In the genomic region with DNA sequence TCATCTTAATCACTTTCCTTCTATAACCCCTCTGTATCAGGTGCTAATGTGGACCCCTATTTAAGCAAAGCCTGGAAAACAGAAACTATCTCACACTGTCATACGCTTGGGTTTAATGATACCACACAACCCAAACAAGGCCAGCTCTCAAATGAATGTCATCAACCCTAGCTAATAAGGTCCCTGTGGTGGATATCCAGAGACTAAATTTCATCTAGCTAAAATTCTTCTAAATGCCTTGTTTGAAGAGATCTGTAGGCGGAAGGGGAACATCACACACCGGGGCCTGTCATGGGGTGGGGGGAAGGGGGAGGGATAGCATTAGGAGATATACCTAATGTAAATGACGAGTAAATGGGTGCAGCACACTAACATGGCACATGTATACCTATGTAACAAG, we compare ENCODE assay signal across 23 cellular contexts.
DNase-seq lines count a peak whose midpoint lies in the region; ATAC-seq and TF ChIP-seq lines count a peak whose summit lies in the region.
"Had no signal": no experiment of that assay in that cellular context is flagged by ENCODE, and none has a peak within 500 bp of the region (broad histone marks: within the 10 kb centered on the region; RNA-seq: fewer than 3 reads in every experiment).

No MANE protein-coding gene starts in this region.

- H3K27me3 ChIP-seq in left lung: no peaks in the 10 kb centered on the region

- H3K4me1 ChIP-seq in left lung: peaks cover 0 to 12% of the 10 kb centered on the region in 2 donors

- H3K27me3 Mint-ChIP-seq in stimulated activated naive CD8-positive, alpha-beta T cell treated with anti-CD3 and anti-CD28 coated beads, Interleukin-15, Interleukin-2, amounts not matched to agents 100 ng/mL and 50 ng/mL, for 24 hours: no peaks in the 10 kb centered on the region
- H3K27me3 Mint-ChIP-seq in T-helper 17 cell: no peaks in the 10 kb centered on the region
- H3K27me3 Mint-ChIP-seq in mesothelial cell of epicardium (ENCODE audit: low read depth): no peaks in the 10 kb centered on the region

- no peaks in the 10 kb centered on the region for H3K9me3 Mint-ChIP-seq in stimulated activated naive CD8-positive, alpha-beta T cell treated with anti-CD3 and anti-CD28 coated beads, Interleukin-15, Interleukin-2, amounts not matched to agents 100 ng/mL and 50 ng/mL, for 24 hours
- no peaks in the 10 kb centered on the region for H3K9me3 Mint-ChIP-seq in mesothelial cell of epicardium
- H3K9me3 Mint-ChIP-seq: activated naive CD4-positive, alpha-beta T cell treated with anti-CD3 and anti-CD28 coated beads for 36 hours; HFFc6; T-helper 1 cell treated with Interleukin-12 subunit alpha and Interleukin-12 subunit beta and Interleukin-4 antibody, amounts not matched to agents 30 μg/mL and 1 μg/mL, for 36 hours had no signal

- H3K36me3 ChIP-seq in left lung: no peaks in the 10 kb centered on the region
- H3K36me3 ChIP-seq: lower lobe of right lung had no signal

- DNase-seq in stimulated activated naive CD8-positive, alpha-beta T cell treated with anti-CD3 and anti-CD28 coated beads, Interleukin-15, Interleukin-2, amounts not matched to agents 100 U/mL and 50 U/mL, for 24 hours: no peak
- no peak for DNase-seq in T-helper 17 cell
- no peak for DNase-seq in mesothelial cell of epicardium (ENCODE audit: low spot score in 2 of 2, unreplicated experiment in 2 of 2)
- DNase-seq in left lung: no peak
- DNase-seq in NCI-H2171 treated with DMSO at 0.1 percent for 48 hours (lab: John Stamatoyannopoulos, UW): no peak
- DNase-seq in RPMI8226: no peak
- DNase-seq: activated CD4-positive, alpha-beta T cell treated with anti-CD3 and anti-CD28 coated beads for 48 hours; activated CD8-positive, alpha-beta memory T cell treated with anti-CD3 and anti-CD28 coated beads, Interleukin-2, amount 50 U/mL, for 4 hours; activated naive CD4-positive, alpha-beta T cell treated with anti-CD3 and anti-CD28 coated beads for 36 hours; central memory CD4-positive, alpha-beta T cell; DMS53; GDM1; HFFc6; kidney; lower lobe of right lung; NCI-H1105; NCI-H1930; NCI-H2227 treated with DMSO at 0.1 percent for 48 hours; NCI-H69; psoas muscle had no signal

- no peak overlapping the region for H3K27ac ChIP-seq in left lung
- H3K27ac ChIP-seq: lower lobe of right lung, psoas muscle, RWPE1 had no signal

- no peaks in the 10 kb centered on the region for H3K9me3 ChIP-seq in T-helper 17 cell (ENCODE audit: control insufficient read depth, low read length, poor library complexity, severe bottlenecking)
- no peaks in the 10 kb centered on the region for H3K9me3 ChIP-seq in left lung
- H3K9me3 ChIP-seq: lower lobe of right lung, psoas muscle had no signal

- peaks cover 95% of the 10 kb centered on the region for H3K4me1 Mint-ChIP-seq in stimulated activated naive CD8-positive, alpha-beta T cell treated with anti-CD3 and anti-CD28 coated beads, Interleukin-15, Interleukin-2, amounts not matched to agents 100 ng/mL and 50 ng/mL, for 24 hours (ENCODE audit: low read depth)
- peaks cover 63% of the 10 kb centered on the region for H3K4me1 Mint-ChIP-seq in T-helper 17 cell
- H3K4me1 Mint-ChIP-seq in mesothelial cell of epicardium: peaks cover 32% of the 10 kb centered on the region

- no peak overlapping the region for H3K4me3 ChIP-seq in left lung
- H3K4me3 ChIP-seq: lower lobe of right lung, psoas muscle had no signal

- no peak for ATAC-seq in stimulated activated naive CD8-positive, alpha-beta T cell treated with anti-CD3 and anti-CD28 coated beads, Interleukin-15, Interleukin-2, amounts not matched to agents 100 U/mL and 50 U/mL, for 24 hours
- ATAC-seq in T-helper 17 cell (peak; percentile 20), left lung (no peak)
- ATAC-seq: lower lobe of right lung had no signal

- peak overlapping the region; percentile 28 for H3K27ac Mint-ChIP-seq in stimulated activated naive CD8-positive, alpha-beta T cell treated with anti-CD3 and anti-CD28 coated beads, Interleukin-15, Interleukin-2, amounts not matched to agents 100 ng/mL and 50 ng/mL, for 24 hours
- H3K27ac Mint-ChIP-seq in T-helper 17 cell (peak overlapping the region; percentile 67), mesothelial cell of epicardium (peak overlapping the region; percentile 10)
- H3K27ac Mint-ChIP-seq: HFFc6; T-helper 1 cell treated with Interleukin-12 subunit alpha and Interleukin-12 subunit beta and Interleukin-4 antibody, amounts not matched to agents 30 μg/mL and 1 μg/mL, for 36 hours had no signal

- H3K4me3 Mint-ChIP-seq in stimulated activated naive CD8-positive, alpha-beta T cell treated with anti-CD3 and anti-CD28 coated beads, Interleukin-15, Interleukin-2, amounts not matched to agents 100 ng/mL and 50 ng/mL, for 24 hours: no peak overlapping the region
- H3K4me3 Mint-ChIP-seq in T-helper 17 cell: no peak overlapping the region
- no peak overlapping the region for H3K4me3 Mint-ChIP-seq in mesothelial cell of epicardium
- H3K4me3 Mint-ChIP-seq: activated naive CD4-positive, alpha-beta T cell treated with anti-CD3 and anti-CD28 coated beads for 36 hours; HFFc6; T-helper 1 cell treated with Interleukin-12 subunit alpha and Interleukin-12 subunit beta and Interleukin-4 antibody, amounts not matched to agents 30 μg/mL and 1 μg/mL, for 36 hours had no signal

- intact Hi-C loops in left lung (cut with DNase I): no loop called here

- no peak for TF ChIP-seq CTCF in mesothelial cell of epicardium (IDR thresholded peaks at IDR 0.05; ENCODE audit: unreplicated experiment)
- TF ChIP-seq CTCF in left lung (IDR thresholded peaks at IDR 0.05): no peak

- peaks cover 12% of the 10 kb centered on the region for H3K36me3 Mint-ChIP-seq in stimulated activated naive CD8-positive, alpha-beta T cell treated with anti-CD3 and anti-CD28 coated beads, Interleukin-15, Interleukin-2, amounts not matched to agents 100 ng/mL and 50 ng/mL, for 24 hours (ENCODE audit: low read depth)
- H3K36me3 Mint-ChIP-seq in T-helper 17 cell (ENCODE audit: low read depth) (no peaks in the 10 kb centered on the region), mesothelial cell of epicardium (no peaks in the 10 kb centered on the region)

Comparison
In these comparisons a context has a peak if more than half of its experiments do, and no peak if none do; other contexts are left out.
1. H3K27ac Mint-ChIP-seq: peak in every context shown above with its lines; median percentile 67 in T-helper 17 cell; 28 in stimulated activated naive CD8-positive, alpha-beta T cell treated with anti-CD3 and anti-CD28 coated beads, Interleukin-15, Interleukin-2, amounts not matched to agents 100 ng/mL and 50 ng/mL, for 24 hours; 10 in mesothelial cell of epicardium.